ENCODE assay signal across 8 cellular contexts in genomic region chr13:40994581-40995230, GRCh38. TPM values are rescaled to one million over a fixed set of nuclear protein-coding genes. Genes with fewer than 3 reads are reported as not detected.
DNase-seq lines count a peak whose midpoint lies in the region; ATAC-seq and TF ChIP-seq lines count a peak whose summit lies in the region.

No MANE protein-coding gene starts in this region.

- no peak overlapping the region for H4K5ac ChIP-seq in H9 (ENCODE audit: insufficient read length, low read depth, low read length)

- H3K36me3 Mint-ChIP-seq in H9 (ENCODE audit: insufficient read depth in 1 of 3, low read depth in 3 of 3), result peaks cover 0 to 9% (median 3%) of the 10 kb centered on the region in 3 experiments; a peak in 3 of 7 replicates

- H3K9me3 ChIP-seq in H9 (ENCODE audit: control insufficient read depth, low read depth, low read length) (no peaks in the 10 kb centered on the region), Peyer's patch (no peaks in the 10 kb centered on the region), muscle layer of duodenum (ENCODE audit: control insufficient read depth in 1 of 2, low read length in 2 of 2) (no peaks in the 10 kb centered on the region), heart left ventricle (no peaks in the 10 kb centered on the region), aorta (ENCODE audit: control insufficient read depth, low read length) (no peaks in the 10 kb centered on the region)

- no peaks in the 10 kb centered on the region for H3K27me3 ChIP-seq in H9 (ENCODE audit: insufficient read depth, low read length)
- H3K27me3 ChIP-seq in Peyer's patch, result no peaks in the 10 kb centered on the region
- H3K27me3 ChIP-seq in muscle layer of duodenum (ENCODE audit: low read depth, low read length), result no peaks in the 10 kb centered on the region
- H3K27me3 ChIP-seq in heart left ventricle, result no peaks in the 10 kb centered on the region
- no peaks in the 10 kb centered on the region for H3K27me3 ChIP-seq in aorta (ENCODE audit: control insufficient read depth in 1 of 2, insufficient read depth in 2 of 2, low read length in 1 of 2)

- H2BK120ac ChIP-seq in H9 (ENCODE audit: low read depth, low read length, poor library complexity, severe bottlenecking), result no peak overlapping the region

- H3K23me2 ChIP-seq in H9 (ENCODE audit: insufficient read length, low read depth, low read length, poor library complexity, severe bottlenecking), result no peaks in the 10 kb centered on the region

- H3K4me1 Mint-ChIP-seq in H9, result peaks cover 19 to 22% of the 10 kb centered on the region in 2 experiments

- no peak overlapping the region for H2BK12ac ChIP-seq in H9 (ENCODE audit: insufficient read length, low read depth, low read length)

- H3K79me1 ChIP-seq in H9 (ENCODE audit: insufficient read depth, low read depth, low read length, poor library complexity, severe bottlenecking), result no peaks in the 10 kb centered on the region

- no peaks in the 10 kb centered on the region for H3K79me2 ChIP-seq in H9 (ENCODE audit: insufficient read depth, low read length)

- H2BK5ac ChIP-seq in H9 (ENCODE audit: insufficient read length, low read length), result no peak overlapping the region

- no CpG with 5 or more reads among the region's 6 CpGs for WGBS in H9 (ENCODE audit: extremely low coverage, insufficient read length, low lambda C conversion rate)
- 80 to 87% (median 86%) methylated on average over 6 of the region's 6 CpGs for WGBS in heart left ventricle, 4 donors
- 69% methylated on average over 6 of the region's 6 CpGs for WGBS in aorta, 2 donors

- H3K9me3 Mint-ChIP-seq in H9, result peaks cover 0 to 7% of the 10 kb centered on the region in 2 experiments; a peak in 1 of 5 replicates

- no peak overlapping the region for H3K56ac ChIP-seq in H9 (ENCODE audit: insufficient read length, low read depth, low read length)

- H4K91ac ChIP-seq in H9 (ENCODE audit: insufficient read length, low read depth, low read length), result no peak overlapping the region

- H2AFZ ChIP-seq in H9 (ENCODE audit: low read length), result no peak overlapping the region

- H3K18ac ChIP-seq in H9 (ENCODE audit: insufficient read length, low read depth, low read length), result no peak overlapping the region

- intact Hi-C loops in heart left ventricle (cut with DNase I) (loop anchor here in 1 of 10 donors (5.0 kb wide), 1 partner anchor 217 kb away; no protein-coding TSS in a partner anchor), aorta (cut with DNase I) (no loop called here)

- no peak overlapping the region for H2BK20ac ChIP-seq in H9 (ENCODE audit: low read depth, low read length, poor library complexity, severe bottlenecking)

- H3K27ac ChIP-seq in H9 (ENCODE audit: insufficient read length, low read depth, low read length) (no peak overlapping the region), Peyer's patch (peak overlapping the region in 3 of 4 donors; percentile 10 to 66 (median 59)), muscle layer of duodenum (ENCODE audit: low read length) (peak overlapping the region; percentile 3), heart left ventricle (peak overlapping the region in 2 of 12 donors; percentile 11 to 52), aorta (ENCODE audit: low read depth in 1 of 2, low read length in 2 of 2) (no peak overlapping the region)

- H3K36me3 ChIP-seq in Peyer's patch, result peaks cover 0 to 9% (median 0%) of the 10 kb centered on the region in 3 donors
- H3K36me3 ChIP-seq in muscle layer of duodenum (ENCODE audit: control insufficient read depth in 1 of 2, insufficient read depth in 2 of 2, low read length in 2 of 2), result no peaks in the 10 kb centered on the region
- H3K36me3 ChIP-seq in heart left ventricle, result peaks cover 0 to 8% (median 0%) of the 10 kb centered on the region in 9 donors
- no peaks in the 10 kb centered on the region for H3K36me3 ChIP-seq in aorta (ENCODE audit: control insufficient read depth in 1 of 2, insufficient read depth in 2 of 2, low read length in 1 of 2)

- H3K4me3 ChIP-seq in Peyer's patch, result peak overlapping the region in 1 of 4 donors; percentile 18
- H3K4me3 ChIP-seq in muscle layer of duodenum (ENCODE audit: low read depth in 1 of 2, low read length in 2 of 2), result no peak overlapping the region
- H3K4me3 ChIP-seq in heart left ventricle, result no peak overlapping the region
- H3K4me3 ChIP-seq in aorta (ENCODE audit: low read length in 2 of 2), result no peak overlapping the region

- H3K4me1 ChIP-seq in H9 (ENCODE audit: insufficient read depth, low read length) (no peaks in the 10 kb centered on the region), Peyer's patch (peaks cover 0 to 43% (median 10%) of the 10 kb centered on the region in 4 donors), muscle layer of duodenum (ENCODE audit: control insufficient read depth in 1 of 2, insufficient read depth in 2 of 2, low read length in 2 of 2) (peaks cover 16 to 18% of the 10 kb centered on the region in 2 donors), heart left ventricle (peaks cover 0 to 95% (median 24%) of the 10 kb centered on the region in 12 donors), aorta (ENCODE audit: control insufficient read depth in 1 of 2, insufficient read depth in 2 of 2, low read length in 2 of 2) (peaks cover 0 to 4% of the 10 kb centered on the region in 2 donors)

- no peak for TF ChIP-seq CTCF in H9 (conservative IDR thresholded peaks at IDR 0.05)
- no peak for TF ChIP-seq CTCF in Peyer's patch (IDR thresholded peaks at IDR 0.05)
- TF ChIP-seq CTCF in heart left ventricle (IDR thresholded peaks at IDR 0.05), result no peak

- H3K27ac Mint-ChIP-seq in H9, result peak overlapping the region in 2 of 3 experiments; percentile 27 to 34; a peak in 2 of 7 replicates

- H4K8ac ChIP-seq in H9 (replicated peaks; ENCODE audit: insufficient read length, low read depth, low read length), result no peak overlapping the region

- H2AK5ac ChIP-seq in H9 (ENCODE audit: insufficient read length, low read length), result no peak overlapping the region

- no peak overlapping the region for H3K4ac ChIP-seq in H9 (ENCODE audit: low read depth, low read length)

- H4K20me1 ChIP-seq in H9 (ENCODE audit: control insufficient read depth, insufficient read depth, insufficient read length), result no peaks in the 10 kb centered on the region

- no peak for TF ChIP-seq POLR2A in Peyer's patch (IDR thresholded peaks at IDR 0.05)
- no peak for TF ChIP-seq POLR2A in heart left ventricle (IDR thresholded peaks at IDR 0.05)

- H3K23ac ChIP-seq in H9 (ENCODE audit: insufficient read length, low read depth, low read length), result no peak overlapping the region

- DNase-seq in H9 (no peak), Peyer's patch (no peak), superior temporal gyrus (ENCODE audit: extremely low spot score) (no peak), heart left ventricle (no peak), aorta (no peak), NCI-H1092 treated with DMSO at 0.1 percent for 48 hours (lab: John Stamatoyannopoulos, UW) (no peak)

- no peak overlapping the region for H3T11ph ChIP-seq in H9 (ENCODE audit: low read length)

- H3K4me2 ChIP-seq in H9 (ENCODE audit: insufficient read depth, insufficient read length, low read length), result no peak overlapping the region

- H3K14ac ChIP-seq in H9 (ENCODE audit: insufficient read depth, low read length), result no peak overlapping the region

- no peaks in the 10 kb centered on the region for H3K27me3 Mint-ChIP-seq in H9 (ENCODE audit: low read depth)

- no peak overlapping the region for H3K9ac ChIP-seq in H9 (ENCODE audit: extremely low read depth, insufficient read length, low read length)

- H2BK15ac ChIP-seq in H9 (ENCODE audit: low read depth, low read length), result no peak overlapping the region

- ATAC-seq in GM18502 (IDR thresholded peaks at IDR 0.05; ENCODE audit: poor library complexity, unreplicated experiment) (peak; percentile 84), heart left ventricle (no peak), aorta (ENCODE audit: low FRiP score) (no peak)

- H3K4me3 Mint-ChIP-seq in H9, result no peak overlapping the region

RNA-seq across cellular contexts. Expression of gene ELF1, which starts 24.4 kb away (rescaled TPM):
- total RNA-seq in H9 (2021) (14.8 and 15.5 TPM in 2 replicates), Peyer's patch (100 to 1,000 TPM in 2 of 4 donors, 10 to 100 TPM in 2; 77.7 to 145 (median 106) TPM), heart left ventricle (10 to 100 TPM; 28.6 to 75.4 (median 35.3) TPM), aorta (10 to 100 TPM; 71.6 to 77.0 TPM)
- polyA plus RNA-seq in heart left ventricle (10 to 100 TPM in 1 of 2 donors, 1 to 10 TPM in 1; 7.7 to 19.4 TPM), aorta (10 to 100 TPM; 23.0 to 23.7 TPM)

Comparison
In these comparisons a context has a peak if more than half of its experiments do, and no peak if none do; other contexts are left out.
1. H3K27ac ChIP-seq: peak in Peyer's patch (3 of 4) and muscle layer of duodenum (single experiment); none in H9 (single experiment) and aorta (0 of 2).